Comparison of ENCODE assay signal across 1 cellular context in the genomic region with DNA sequence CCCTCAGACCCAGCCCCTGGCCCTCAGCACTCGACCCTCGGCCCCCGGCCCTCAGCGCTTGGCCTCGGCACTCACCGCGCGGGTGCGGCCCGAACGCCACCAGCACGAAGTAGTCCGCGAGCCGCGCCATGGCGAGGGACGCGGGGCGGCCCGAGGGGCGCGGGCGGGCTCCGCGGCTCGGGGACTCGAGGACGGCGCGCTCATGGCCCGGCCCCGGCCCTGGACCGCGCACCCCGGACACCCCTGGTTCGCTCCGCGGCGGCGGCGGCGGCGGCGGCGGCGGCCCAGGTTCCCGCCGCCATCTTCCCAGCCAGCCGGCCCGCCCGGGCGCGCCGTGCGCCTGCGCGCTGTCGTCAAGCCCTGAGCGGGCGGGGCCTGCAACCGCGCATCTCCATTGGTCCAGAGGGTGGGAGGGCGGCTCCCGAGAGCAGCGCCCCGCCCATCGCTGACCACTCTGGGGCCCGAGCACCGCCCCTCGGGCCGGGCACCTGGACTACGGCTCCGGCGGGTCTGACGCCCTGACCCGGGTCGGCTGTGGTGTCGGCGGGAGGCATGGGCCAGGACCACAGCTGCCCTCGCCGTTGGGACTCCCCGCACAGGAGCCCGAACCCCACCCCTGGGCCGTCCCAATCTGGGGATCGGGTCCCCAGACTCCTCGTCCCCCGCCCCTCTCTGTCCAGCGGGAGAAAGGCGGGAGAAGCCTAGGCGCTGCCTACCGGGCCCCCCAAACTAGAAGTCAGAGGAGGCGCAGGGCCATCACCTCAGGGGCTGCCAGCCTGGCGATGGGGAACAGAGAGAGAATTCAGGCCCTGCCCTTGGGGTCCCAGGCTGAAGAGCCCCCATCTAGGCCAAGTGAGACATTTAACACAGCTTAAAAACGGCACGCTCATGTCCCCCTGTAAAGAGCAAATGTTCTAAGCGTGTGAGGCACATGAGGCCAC.
TF ChIP-seq lines count a peak whose summit lies in the region.

A gene with protein sequence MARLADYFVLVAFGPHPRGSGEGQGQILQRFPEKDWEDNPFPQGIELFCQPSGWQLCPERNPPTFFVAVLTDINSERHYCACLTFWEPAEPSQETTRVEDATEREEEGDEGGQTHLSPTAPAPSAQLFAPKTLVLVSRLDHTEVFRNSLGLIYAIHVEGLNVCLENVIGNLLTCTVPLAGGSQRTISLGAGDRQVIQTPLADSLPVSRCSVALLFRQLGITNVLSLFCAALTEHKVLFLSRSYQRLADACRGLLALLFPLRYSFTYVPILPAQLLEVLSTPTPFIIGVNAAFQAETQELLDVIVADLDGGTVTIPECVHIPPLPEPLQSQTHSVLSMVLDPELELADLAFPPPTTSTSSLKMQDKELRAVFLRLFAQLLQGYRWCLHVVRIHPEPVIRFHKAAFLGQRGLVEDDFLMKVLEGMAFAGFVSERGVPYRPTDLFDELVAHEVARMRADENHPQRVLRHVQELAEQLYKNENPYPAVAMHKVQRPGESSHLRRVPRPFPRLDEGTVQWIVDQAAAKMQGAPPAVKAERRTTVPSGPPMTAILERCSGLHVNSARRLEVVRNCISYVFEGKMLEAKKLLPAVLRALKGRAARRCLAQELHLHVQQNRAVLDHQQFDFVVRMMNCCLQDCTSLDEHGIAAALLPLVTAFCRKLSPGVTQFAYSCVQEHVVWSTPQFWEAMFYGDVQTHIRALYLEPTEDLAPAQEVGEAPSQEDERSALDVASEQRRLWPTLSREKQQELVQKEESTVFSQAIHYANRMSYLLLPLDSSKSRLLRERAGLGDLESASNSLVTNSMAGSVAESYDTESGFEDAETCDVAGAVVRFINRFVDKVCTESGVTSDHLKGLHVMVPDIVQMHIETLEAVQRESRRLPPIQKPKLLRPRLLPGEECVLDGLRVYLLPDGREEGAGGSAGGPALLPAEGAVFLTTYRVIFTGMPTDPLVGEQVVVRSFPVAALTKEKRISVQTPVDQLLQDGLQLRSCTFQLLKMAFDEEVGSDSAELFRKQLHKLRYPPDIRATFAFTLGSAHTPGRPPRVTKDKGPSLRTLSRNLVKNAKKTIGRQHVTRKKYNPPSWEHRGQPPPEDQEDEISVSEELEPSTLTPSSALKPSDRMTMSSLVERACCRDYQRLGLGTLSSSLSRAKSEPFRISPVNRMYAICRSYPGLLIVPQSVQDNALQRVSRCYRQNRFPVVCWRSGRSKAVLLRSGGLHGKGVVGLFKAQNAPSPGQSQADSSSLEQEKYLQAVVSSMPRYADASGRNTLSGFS (N-terminal part only) (minus strand): TSS at position 325 of the 941 bp plus-strand sequence. CDS start 195 bp downstream, at position 130.

TF ChIP-seq in HepG2, 621 proteins besides CTCF, POLR2A, EP300 and RAD21 (continues in another document):
- no peak for TF ChIP-seq SOX6 (IDR thresholded peaks at IDR 0.05)
- peak; percentile 31; the same call in 1 of the 2 replicates for TF ChIP-seq SOX6 (CRISPR knock-in tag; IDR thresholded peaks at IDR 0.05)
- no peak; the same call in 1 of the 2 replicates for TF ChIP-seq HDAC2 (CRISPR knock-in tag; IDR thresholded peaks at IDR 0.05)
- TF ChIP-seq, protein P1, sequence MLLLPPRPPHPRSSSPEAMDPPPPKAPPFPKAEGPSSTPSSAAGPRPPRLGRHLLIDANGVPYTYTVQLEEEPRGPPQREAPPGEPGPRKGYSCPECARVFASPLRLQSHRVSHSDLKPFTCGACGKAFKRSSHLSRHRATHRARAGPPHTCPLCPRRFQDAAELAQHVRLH (CRISPR knock-in tag; IDR thresholded peaks at IDR 0.05; ENCODE audit: borderline replicate concordance, low read depth), result no peak
- no peak for TF ChIP-seq ZNF550 (CRISPR knock-in tag; IDR thresholded peaks at IDR 0.05; ENCODE audit: borderline replicate concordance)
- TF ChIP-seq YEATS2 (CRISPR knock-in tag; IDR thresholded peaks at IDR 0.05; ENCODE audit: borderline replicate concordance), result peak; percentile 33; the same call in 1 of the 2 replicates
- no peak for TF ChIP-seq MLLT10 (CRISPR knock-in tag; IDR thresholded peaks at IDR 0.05)
- TF ChIP-seq ZNF34 (CRISPR knock-in tag; IDR thresholded peaks at IDR 0.05; ENCODE audit: borderline replicate concordance), result no peak
- TF ChIP-seq NRL (CRISPR knock-in tag; IDR thresholded peaks at IDR 0.05; ENCODE audit: borderline replicate concordance), result peak; percentile 18; the same call in 1 of the 2 replicates
- TF ChIP-seq, protein P2, sequence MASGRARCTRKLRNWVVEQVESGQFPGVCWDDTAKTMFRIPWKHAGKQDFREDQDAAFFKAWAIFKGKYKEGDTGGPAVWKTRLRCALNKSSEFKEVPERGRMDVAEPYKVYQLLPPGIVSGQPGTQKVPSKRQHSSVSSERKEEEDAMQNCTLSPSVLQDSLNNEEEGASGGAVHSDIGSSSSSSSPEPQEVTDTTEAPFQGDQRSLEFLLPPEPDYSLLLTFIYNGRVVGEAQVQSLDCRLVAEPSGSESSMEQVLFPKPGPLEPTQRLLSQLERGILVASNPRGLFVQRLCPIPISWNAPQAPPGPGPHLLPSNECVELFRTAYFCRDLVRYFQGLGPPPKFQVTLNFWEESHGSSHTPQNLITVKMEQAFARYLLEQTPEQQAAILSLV (CRISPR knock-in tag; IDR thresholded peaks at IDR 0.05; ENCODE audit: borderline replicate concordance), result peak; percentile 48; the same call in 1 of the 2 replicates
- 0 out of 2 replicates have a peak, but pooled peaks have one; percentile 54 for TF ChIP-seq NFATC3 (CRISPR knock-in tag; IDR thresholded peaks at IDR 0.05)
- no peak for TF ChIP-seq ZNF282 (IDR thresholded peaks at IDR 0.05; ENCODE audit: partially characterized antibody)
- TF ChIP-seq, protein P3, sequence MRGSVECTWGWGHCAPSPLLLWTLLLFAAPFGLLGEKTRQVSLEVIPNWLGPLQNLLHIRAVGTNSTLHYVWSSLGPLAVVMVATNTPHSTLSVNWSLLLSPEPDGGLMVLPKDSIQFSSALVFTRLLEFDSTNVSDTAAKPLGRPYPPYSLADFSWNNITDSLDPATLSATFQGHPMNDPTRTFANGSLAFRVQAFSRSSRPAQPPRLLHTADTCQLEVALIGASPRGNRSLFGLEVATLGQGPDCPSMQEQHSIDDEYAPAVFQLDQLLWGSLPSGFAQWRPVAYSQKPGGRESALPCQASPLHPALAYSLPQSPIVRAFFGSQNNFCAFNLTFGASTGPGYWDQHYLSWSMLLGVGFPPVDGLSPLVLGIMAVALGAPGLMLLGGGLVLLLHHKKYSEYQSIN (CRISPR knock-in tag; IDR thresholded peaks at IDR 0.05; ENCODE audit: borderline replicate concordance), result no peak
- no peak for TF ChIP-seq ZNF605 (CRISPR knock-in tag; IDR thresholded peaks at IDR 0.05)
- 0 out of 2 replicates have a peak, but pooled peaks have one; percentile 38 for TF ChIP-seq KMT2A (CRISPR knock-in tag; IDR thresholded peaks at IDR 0.05)
- no peak for TF ChIP-seq FOSL2 (CRISPR knock-in tag; IDR thresholded peaks at IDR 0.05)
- TF ChIP-seq ZNF329 (CRISPR knock-in tag; IDR thresholded peaks at IDR 0.05; ENCODE audit: low read depth), result no peak
- 0 out of 2 replicates have a peak, but pooled peaks have one; percentile 18 for TF ChIP-seq FOXO1 (CRISPR knock-in tag; IDR thresholded peaks at IDR 0.05)
- no peak for TF ChIP-seq ZNF557 (CRISPR knock-in tag; IDR thresholded peaks at IDR 0.05)
- no peak for TF ChIP-seq RFXANK (CRISPR knock-in tag; IDR thresholded peaks at IDR 0.05)
- TF ChIP-seq, protein P4, sequence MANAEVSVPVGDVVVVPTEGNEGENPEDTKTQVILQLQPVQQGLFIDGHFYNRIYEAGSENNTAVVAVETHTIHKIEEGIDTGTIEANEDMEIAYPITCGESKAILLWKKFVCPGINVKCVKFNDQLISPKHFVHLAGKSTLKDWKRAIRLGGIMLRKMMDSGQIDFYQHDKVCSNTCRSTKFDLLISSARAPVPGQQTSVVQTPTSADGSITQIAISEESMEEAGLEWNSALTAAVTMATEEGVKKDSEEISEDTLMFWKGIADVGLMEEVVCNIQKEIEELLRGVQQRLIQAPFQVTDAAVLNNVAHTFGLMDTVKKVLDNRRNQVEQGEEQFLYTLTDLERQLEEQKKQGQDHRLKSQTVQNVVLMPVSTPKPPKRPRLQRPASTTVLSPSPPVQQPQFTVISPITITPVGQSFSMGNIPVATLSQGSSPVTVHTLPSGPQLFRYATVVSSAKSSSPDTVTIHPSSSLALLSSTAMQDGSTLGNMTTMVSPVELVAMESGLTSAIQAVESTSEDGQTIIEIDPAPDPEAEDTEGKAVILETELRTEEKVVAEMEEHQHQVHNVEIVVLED (CRISPR knock-in tag; IDR thresholded peaks at IDR 0.05; ENCODE audit: borderline replicate concordance), result peak; percentile 35; the same call in 1 of the 2 replicates
- TF ChIP-seq ARID2 (CRISPR knock-in tag; IDR thresholded peaks at IDR 0.05; ENCODE audit: borderline replicate concordance), result no peak
- TF ChIP-seq ZNF292 (CRISPR knock-in tag; IDR thresholded peaks at IDR 0.05; ENCODE audit: borderline replicate concordance, low read depth), result no peak
- TF ChIP-seq PAWR (CRISPR knock-in tag; IDR thresholded peaks at IDR 0.05; ENCODE audit: borderline replicate concordance), result no peak
- no peak for TF ChIP-seq EZH2 (conservative IDR thresholded peaks at IDR 0.05; ENCODE audit: low read depth, low read length)
- no peak for TF ChIP-seq ZNF232 (CRISPR knock-in tag; IDR thresholded peaks at IDR 0.05; ENCODE audit: borderline replicate concordance)
- TF ChIP-seq, protein P5, sequence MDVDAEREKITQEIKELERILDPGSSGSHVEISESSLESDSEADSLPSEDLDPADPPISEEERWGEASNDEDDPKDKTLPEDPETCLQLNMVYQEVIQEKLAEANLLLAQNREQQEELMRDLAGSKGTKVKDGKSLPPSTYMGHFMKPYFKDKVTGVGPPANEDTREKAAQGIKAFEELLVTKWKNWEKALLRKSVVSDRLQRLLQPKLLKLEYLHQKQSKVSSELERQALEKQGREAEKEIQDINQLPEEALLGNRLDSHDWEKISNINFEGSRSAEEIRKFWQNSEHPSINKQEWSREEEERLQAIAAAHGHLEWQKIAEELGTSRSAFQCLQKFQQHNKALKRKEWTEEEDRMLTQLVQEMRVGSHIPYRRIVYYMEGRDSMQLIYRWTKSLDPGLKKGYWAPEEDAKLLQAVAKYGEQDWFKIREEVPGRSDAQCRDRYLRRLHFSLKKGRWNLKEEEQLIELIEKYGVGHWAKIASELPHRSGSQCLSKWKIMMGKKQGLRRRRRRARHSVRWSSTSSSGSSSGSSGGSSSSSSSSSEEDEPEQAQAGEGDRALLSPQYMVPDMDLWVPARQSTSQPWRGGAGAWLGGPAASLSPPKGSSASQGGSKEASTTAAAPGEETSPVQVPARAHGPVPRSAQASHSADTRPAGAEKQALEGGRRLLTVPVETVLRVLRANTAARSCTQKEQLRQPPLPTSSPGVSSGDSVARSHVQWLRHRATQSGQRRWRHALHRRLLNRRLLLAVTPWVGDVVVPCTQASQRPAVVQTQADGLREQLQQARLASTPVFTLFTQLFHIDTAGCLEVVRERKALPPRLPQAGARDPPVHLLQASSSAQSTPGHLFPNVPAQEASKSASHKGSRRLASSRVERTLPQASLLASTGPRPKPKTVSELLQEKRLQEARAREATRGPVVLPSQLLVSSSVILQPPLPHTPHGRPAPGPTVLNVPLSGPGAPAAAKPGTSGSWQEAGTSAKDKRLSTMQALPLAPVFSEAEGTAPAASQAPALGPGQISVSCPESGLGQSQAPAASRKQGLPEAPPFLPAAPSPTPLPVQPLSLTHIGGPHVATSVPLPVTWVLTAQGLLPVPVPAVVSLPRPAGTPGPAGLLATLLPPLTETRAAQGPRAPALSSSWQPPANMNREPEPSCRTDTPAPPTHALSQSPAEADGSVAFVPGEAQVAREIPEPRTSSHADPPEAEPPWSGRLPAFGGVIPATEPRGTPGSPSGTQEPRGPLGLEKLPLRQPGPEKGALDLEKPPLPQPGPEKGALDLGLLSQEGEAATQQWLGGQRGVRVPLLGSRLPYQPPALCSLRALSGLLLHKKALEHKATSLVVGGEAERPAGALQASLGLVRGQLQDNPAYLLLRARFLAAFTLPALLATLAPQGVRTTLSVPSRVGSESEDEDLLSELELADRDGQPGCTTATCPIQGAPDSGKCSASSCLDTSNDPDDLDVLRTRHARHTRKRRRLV (CRISPR knock-in tag; IDR thresholded peaks at IDR 0.05), result no peak
- no peak for TF ChIP-seq CHD4 (IDR thresholded peaks at IDR 0.05; ENCODE audit: borderline replicate concordance, low read length)
- TF ChIP-seq, protein P6, sequence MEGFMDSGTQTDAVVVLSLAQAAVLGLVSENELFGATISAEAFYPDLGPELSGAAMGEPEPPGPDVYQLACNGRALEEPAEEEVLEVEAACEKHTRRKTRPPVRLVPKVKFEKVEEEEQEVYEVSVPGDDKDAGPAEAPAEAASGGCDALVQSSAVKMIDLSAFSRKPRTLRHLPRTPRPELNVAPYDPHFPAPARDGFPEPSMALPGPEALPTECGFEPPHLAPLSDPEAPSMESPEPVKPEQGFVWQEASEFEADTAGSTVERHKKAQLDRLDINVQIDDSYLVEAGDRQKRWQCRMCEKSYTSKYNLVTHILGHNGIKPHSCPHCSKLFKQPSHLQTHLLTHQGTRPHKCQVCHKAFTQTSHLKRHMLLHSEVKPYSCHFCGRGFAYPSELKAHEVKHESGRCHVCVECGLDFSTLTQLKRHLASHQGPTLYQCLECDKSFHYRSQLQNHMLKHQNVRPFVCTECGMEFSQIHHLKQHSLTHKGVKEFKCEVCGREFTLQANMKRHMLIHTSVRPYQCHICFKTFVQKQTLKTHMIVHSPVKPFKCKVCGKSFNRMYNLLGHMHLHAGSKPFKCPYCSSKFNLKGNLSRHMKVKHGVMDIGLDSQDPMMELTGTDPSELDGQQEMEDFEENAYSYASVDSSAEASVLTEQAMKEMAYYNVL (CRISPR knock-in tag; IDR thresholded peaks at IDR 0.05; ENCODE audit: borderline replicate concordance), result no peak
- TF ChIP-seq YEATS4 (CRISPR knock-in tag; IDR thresholded peaks at IDR 0.05; ENCODE audit: borderline replicate concordance), result peak; percentile 36; the same call in 1 of the 2 replicates
- TF ChIP-seq TAF1 (CRISPR knock-in tag; IDR thresholded peaks at IDR 0.05), result peak; percentile 76
- peak; percentile 60 for TF ChIP-seq ZFX (CRISPR knock-in tag; IDR thresholded peaks at IDR 0.05; ENCODE audit: low read depth)
- no peak for TF ChIP-seq ATRX (CRISPR knock-in tag; IDR thresholded peaks at IDR 0.05; ENCODE audit: borderline replicate concordance)
- peak; percentile 78 for TF ChIP-seq PHF8 (CRISPR knock-in tag; IDR thresholded peaks at IDR 0.05)
- peak; percentile 55; the same call in 1 of the 2 replicates for TF ChIP-seq ZNF792 (CRISPR knock-in tag; IDR thresholded peaks at IDR 0.05)
- 0 out of 4 replicates have a peak, but pooled peaks of 1 of the 2 experiments have one; percentile 44 for TF ChIP-seq KLF16 (CRISPR knock-in tag; IDR thresholded peaks at IDR 0.05)
- TF ChIP-seq ZNF274 (CRISPR knock-in tag; IDR thresholded peaks at IDR 0.05), result 0 out of 2 replicates have a peak, but pooled peaks have one; percentile 23
- TF ChIP-seq HMGA1 (CRISPR knock-in tag; conservative IDR thresholded peaks at IDR 0.05), result no peak
- no peak for TF ChIP-seq SIN3B (IDR thresholded peaks at IDR 0.05; ENCODE audit: low read length)
